Comparison of ENCODE assay signal across 10 cellular contexts in the genomic region with DNA sequence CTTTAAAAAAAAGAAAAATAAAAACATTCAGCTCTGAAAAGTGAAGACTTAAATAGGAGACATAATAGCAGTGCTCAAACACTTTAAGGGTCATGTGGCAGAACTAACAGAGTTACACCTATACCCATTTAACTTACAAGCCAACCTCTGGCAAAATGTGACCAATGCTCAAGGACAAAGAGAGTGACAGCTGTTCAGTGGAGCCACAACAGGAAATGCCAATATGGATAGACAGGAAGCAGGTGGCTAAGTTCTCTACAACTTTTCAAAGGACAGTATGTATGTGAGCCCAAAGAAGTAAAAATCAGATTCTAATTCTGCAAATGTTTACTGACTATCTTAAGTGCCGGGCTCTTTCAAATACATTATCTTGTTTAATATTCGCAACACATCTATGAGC. TPM values are rescaled to one million over a fixed set of nuclear protein-coding genes. Genes with fewer than 3 reads are reported as not detected.
DNase-seq lines count a peak whose midpoint lies in the region; ATAC-seq and TF ChIP-seq lines count a peak whose summit lies in the region.
"Had no signal": no experiment of that assay in that cellular context is flagged by ENCODE, and none has a peak within 500 bp of the region (broad histone marks: within the 10 kb centered on the region; RNA-seq: fewer than 3 reads in every experiment).

No MANE protein-coding gene starts in this region.

- H3K4me3 ChIP-seq in HL-60 (replicated peaks; ENCODE audit: insufficient read depth, low read length) (no peak overlapping the region), SU-DHL-6 (ENCODE audit: insufficient read depth, low read length, poor library complexity, severe bottlenecking) (peak overlapping the region; percentile 14)

- no peaks in the 10 kb centered on the region for H3K27me3 ChIP-seq in HL-60 (ENCODE audit: insufficient read depth, poor library complexity, severe bottlenecking)
- no peaks in the 10 kb centered on the region for H3K27me3 ChIP-seq in SU-DHL-6 (ENCODE audit: low read length)

- H3K4me1 Mint-ChIP-seq in naive thymus-derived CD8-positive, alpha-beta T cell, result peaks cover 30 to 59% (median 51%) of the 10 kb centered on the region in 4 donors
- H3K4me1 Mint-ChIP-seq in stimulated activated naive B cell treated with anti-CD40 and anti-IgM and Interleukin-4, amounts not matched to agents 10 μg/mL and 1 μg/mL and 100 μg/mL, for 72 hours, result peaks cover 23 to 49% of the 10 kb centered on the region in 2 donors

- peak overlapping the region in 6 of 10 donors; percentile 3 to 54 (median 35) for H3K4me3 Mint-ChIP-seq in naive thymus-derived CD8-positive, alpha-beta T cell
- peak overlapping the region in 1 of 2 donors; percentile 46 for H3K4me3 Mint-ChIP-seq in stimulated activated naive B cell treated with anti-CD40 and anti-IgM and Interleukin-4, amounts not matched to agents 10 μg/mL and 1 μg/mL and 100 μg/mL, for 72 hours

- no peak overlapping the region for H2AFZ ChIP-seq in SU-DHL-6 (ENCODE audit: low read depth, low read length, severe bottlenecking)

- H3K36me3 Mint-ChIP-seq in naive thymus-derived CD8-positive, alpha-beta T cell, result no peaks in the 10 kb centered on the region
- peaks cover 4 to 8% of the 10 kb centered on the region in 2 donors for H3K36me3 Mint-ChIP-seq in stimulated activated naive B cell treated with anti-CD40 and anti-IgM and Interleukin-4, amounts not matched to agents 10 μg/mL and 1 μg/mL and 100 μg/mL, for 72 hours

- ATAC-seq in naive thymus-derived CD8-positive, alpha-beta T cell, result no peak
- ATAC-seq in stimulated activated naive B cell treated with anti-CD40 and anti-IgM and Interleukin-4, amounts not matched to agents 10 μg/mL and 1 μg/mL and 100 μg/mL, for 72 hours (replicated peaks), result no peak
- no peak for ATAC-seq in HG03135 (IDR thresholded peaks at IDR 0.05; ENCODE audit: unreplicated experiment)

- DNase-seq in DMS53 (lab: John Stamatoyannopoulos, UW) (peak; percentile 81), HL-60 (ENCODE audit: low read depth in 1 of 2, low spot score in 1 of 2) (peak; percentile 17 to 73), KG1 (lab: John Stamatoyannopoulos, UW) (no peak), foreskin melanocyte (no peak)
- DNase-seq in naive thymus-derived CD8-positive, alpha-beta T cell, result peak in 3 of 10 donors; percentile 1 to 10 (median 4)
- no peak for DNase-seq in stimulated activated naive B cell treated with anti-CD40 and anti-IgM and Interleukin-4, amounts not matched to agents 10 μg/mL and 1 μg/mL and 100 μg/mL, for 72 hours
- DNase-seq: effector CD4-positive, alpha-beta T cell; mammary epithelial cell had no signal

- no peaks in the 10 kb centered on the region for H4K20me1 ChIP-seq in SU-DHL-6 (ENCODE audit: low read depth, low read length)

- no peaks in the 10 kb centered on the region for H3K9me2 ChIP-seq in SU-DHL-6 (replicated peaks; ENCODE audit: insufficient read depth, low read length)

- H3K9ac ChIP-seq in SU-DHL-6 (ENCODE audit: low read length), result no peak overlapping the region; the same call in 1 of the 2 replicates

- TF ChIP-seq CTCF in HL-60 (IDR thresholded peaks at IDR 0.05; ENCODE audit: insufficient read depth, low read length) (no peak), SU-DHL-6 (IDR thresholded peaks at IDR 0.05; ENCODE audit: insufficient read depth, low read length, poor library complexity, severe bottlenecking) (no peak)

- POLR2A ChIA-PET in naive thymus-derived CD8-positive, alpha-beta T cell (lab: Charles Lee), result no interaction called here

- no peaks in the 10 kb centered on the region for H3K36me3 ChIP-seq in SU-DHL-6 (ENCODE audit: low read length)

- H3F3A ChIP-seq in SU-DHL-6 (ENCODE audit: insufficient read depth), result peaks cover 11% of the 10 kb centered on the region

- H3K9me3 ChIP-seq in SU-DHL-6 (ENCODE audit: insufficient read depth, low read length), result no peaks in the 10 kb centered on the region

- H3K9me3 Mint-ChIP-seq in naive thymus-derived CD8-positive, alpha-beta T cell, result no peaks in the 10 kb centered on the region
- no peaks in the 10 kb centered on the region for H3K9me3 Mint-ChIP-seq in stimulated activated naive B cell treated with anti-CD40 and anti-IgM and Interleukin-4, amounts not matched to agents 10 μg/mL and 1 μg/mL and 100 μg/mL, for 72 hours

- no peaks in the 10 kb centered on the region for H3K27me3 Mint-ChIP-seq in naive thymus-derived CD8-positive, alpha-beta T cell
- no peaks in the 10 kb centered on the region for H3K27me3 Mint-ChIP-seq in stimulated activated naive B cell treated with anti-CD40 and anti-IgM and Interleukin-4, amounts not matched to agents 10 μg/mL and 1 μg/mL and 100 μg/mL, for 72 hours

- peak overlapping the region; percentile 87 for H3K4me2 ChIP-seq in SU-DHL-6 (ENCODE audit: low read depth, low read length, poor library complexity, severe bottlenecking)

- peaks cover 43% of the 10 kb centered on the region for H3K79me2 ChIP-seq in SU-DHL-6 (ENCODE audit: insufficient read depth, low read length)

- H3K27ac Mint-ChIP-seq in naive thymus-derived CD8-positive, alpha-beta T cell, result peak overlapping the region in 6 of 10 donors; percentile 12 to 85 (median 44)
- no peak overlapping the region for H3K27ac Mint-ChIP-seq in stimulated activated naive B cell treated with anti-CD40 and anti-IgM and Interleukin-4, amounts not matched to agents 10 μg/mL and 1 μg/mL and 100 μg/mL, for 72 hours

- peak overlapping the region; percentile 49 for H3K27ac ChIP-seq in HL-60 (replicated peaks)
- peak overlapping the region; percentile 57 for H3K27ac ChIP-seq in SU-DHL-6 (ENCODE audit: low read depth, low read length)

RNA-seq across cellular contexts. Expression of gene TMCC1, which starts 3.4 kb away (rescaled TPM):
- total RNA-seq in naive thymus-derived CD8-positive, alpha-beta T cell, result 10 to 100 TPM; 33.6 to 34.9 TPM
- polyA plus RNA-seq in naive thymus-derived CD8-positive, alpha-beta T cell, result 1 to 10 TPM; 4.2 to 6.3 (median 5.8) TPM

Comparison
In these comparisons a context has a peak if more than half of its experiments do, and no peak if none do; other contexts are left out.
1. DNase-seq: peak in DMS53 (single experiment) and HL-60 (2 of 2); none in KG1 (single experiment), foreskin melanocyte (single experiment) and stimulated activated naive B cell treated with anti-CD40 and anti-IgM and Interleukin-4, amounts not matched to agents 10 μg/mL and 1 μg/mL and 100 μg/mL, for 72 hours (single experiment).